In the genomic region with DNA sequence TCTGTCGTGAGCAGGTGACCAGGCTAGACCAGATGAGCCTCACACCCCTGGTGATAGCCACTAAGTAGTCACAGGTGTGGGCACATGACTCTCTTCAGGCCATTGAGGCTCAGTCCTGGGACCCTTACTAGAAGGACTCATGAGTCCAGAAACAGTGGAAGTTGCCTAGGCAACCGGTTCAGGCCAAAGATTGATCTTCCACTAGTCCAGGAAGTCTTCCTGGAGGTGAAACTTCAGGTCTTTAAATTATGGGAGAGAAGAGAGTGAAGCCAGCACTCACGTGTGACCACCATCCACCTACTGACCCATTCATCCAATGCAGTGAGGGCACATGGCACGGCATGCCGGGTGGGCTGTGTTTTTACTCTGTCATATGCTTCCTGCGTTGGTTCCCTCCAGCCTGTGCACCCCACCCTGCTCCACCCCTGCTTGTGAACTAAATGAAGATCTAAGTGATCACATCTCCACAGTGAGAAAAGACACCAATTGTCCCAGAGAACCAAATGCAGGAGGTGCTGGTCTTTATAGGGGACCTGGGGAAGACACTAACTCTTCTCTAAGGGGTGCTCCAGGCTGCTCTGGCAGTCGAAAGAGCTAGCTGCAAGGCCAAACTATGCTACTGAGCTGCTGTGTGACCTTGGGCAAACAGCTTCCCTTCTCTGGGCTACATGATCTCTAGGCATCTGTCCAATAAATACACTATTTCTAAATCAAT, we compare ENCODE assay signal across 1 cellular context.
TF ChIP-seq lines count a peak whose summit lies in the region.

No MANE protein-coding gene starts in this region.

TF ChIP-seq in HepG2, 621 proteins besides CTCF, POLR2A, EP300 and RAD21:
- TF ChIP-seq MNT (IDR thresholded peaks at IDR 0.05) (0 out of 2 replicates have a peak, but pooled peaks have one; percentile 14), RFX3 (CRISPR knock-in tag; IDR thresholded peaks at IDR 0.05) (peak; percentile 30; the same call in 1 of the 2 replicates), BORCS8-MEF2B (CRISPR knock-in tag; IDR thresholded peaks at IDR 0.05) (no peak), CHCHD3 (CRISPR knock-in tag; IDR thresholded peaks at IDR 0.05) (no peak), ZNF768 (CRISPR knock-in tag; IDR thresholded peaks at IDR 0.05) (peak; percentile 70; the same call in 1 of the 2 replicates), KLF16 (CRISPR knock-in tag; IDR thresholded peaks at IDR 0.05) (no peak)
TF ChIP-seq in HepG2: peak in this region for 3.
